In genomic region chr15:73038186-73038585, GRCh38 we compare ENCODE assay signal across 1 cellular context.
TF ChIP-seq lines count a peak whose summit lies in the region.

No MANE protein-coding gene starts in this region.

TF ChIP-seq in GM23338, 12 proteins besides CTCF, POLR2A, EP300 and RAD21 (continued from another document):
- TF ChIP-seq ETS1 (IDR thresholded peaks at IDR 0.05) (no peak), EZH2phosphoT487 (IDR thresholded peaks at IDR 0.05; ENCODE audit: unreplicated experiment) (no peak), STAT1 (IDR thresholded peaks at IDR 0.05; ENCODE audit: unreplicated experiment) (no peak), POLR2AphosphoS5 (IDR thresholded peaks at IDR 0.05; ENCODE audit: low read depth) (no peak), CREB1 (CRISPR knock-in tag; IDR thresholded peaks at IDR 0.05; ENCODE audit: low read depth) (no peak), ZNF331 (CRISPR knock-in tag; IDR thresholded peaks at IDR 0.05; ENCODE audit: low read depth) (no peak), EZH2 (IDR thresholded peaks at IDR 0.05; ENCODE audit: low read depth, unreplicated experiment) (no peak), REST (IDR thresholded peaks at IDR 0.05; ENCODE audit: unreplicated experiment) (no peak), ZNF114 (CRISPR knock-in tag; IDR thresholded peaks at IDR 0.05) (no peak)
